9 cellular contexts compared by ENCODE assay signal in genomic region chr12:122063691-122064033, GRCh38. TPM values are rescaled to one million over a fixed set of nuclear protein-coding genes. Genes with fewer than 3 reads are reported as not detected.
A peak's percentile ranks its signal among the peaks of the same experiment; 100 is the strongest.
DNase-seq lines count a peak whose midpoint lies in the region; ATAC-seq and TF ChIP-seq lines count a peak whose summit lies in the region.
"Had no signal": no experiment of that assay in that cellular context is flagged by ENCODE, and none has a peak within 500 bp of the region (broad histone marks: within the 10 kb centered on the region; RNA-seq: fewer than 3 reads in every experiment).

No MANE protein-coding gene starts in this region.

- no peak overlapping the region for H3K4me3 ChIP-seq in SK-N-MC
- H3K4me3 ChIP-seq in gastroesophageal sphincter, result peak overlapping the region in 1 of 2 donors; percentile 3
- peak overlapping the region in 3 of 4 donors; percentile 30 to 43 (median 31) for H3K4me3 ChIP-seq in sigmoid colon

- H3K27ac Mint-ChIP-seq in activated CD4-positive, alpha-beta T cell treated with anti-CD3 and anti-CD28 coated beads, Interleukin-2, amount 10 ng/mL, durations not matched to agents 7 days and 5 days, result no peak overlapping the region

- DNase-seq in SK-N-MC (ENCODE audit: low read depth, low spot score), result no peak
- DNase-seq in sigmoid colon, result peak; percentile 80
- no peak for DNase-seq in stimulated activated CD8-positive, alpha-beta memory T cell treated with anti-CD3 and anti-CD28 coated beads, Interleukin-4, amount 100 ng/mL, for 48 hours
- no peak for DNase-seq in activated CD4-positive, alpha-beta T cell treated with anti-CD3 and anti-CD28 coated beads, Interleukin-2, amount 10 ng/mL, durations not matched to agents 7 days and 5 days
- DNase-seq in HuH-7.5 (ENCODE audit: low spot score), result no peak

- H3K27me3 ChIP-seq in gastroesophageal sphincter (no peaks in the 10 kb centered on the region), sigmoid colon (no peaks in the 10 kb centered on the region)

- CTCF ChIA-PET in activated CD4-positive, alpha-beta T cell treated with anti-CD3 and anti-CD28 coated beads, Interleukin-2, amount 10 ng/mL, durations not matched to agents 7 days and 5 days (lab: Charles Lee), result interaction anchor here (0.6 to 1.3 kb wide), 2 partner anchors 27 to 59 kb away, joined by 3 read pairs; no protein-coding TSS in a partner anchor

- peaks cover 4% of the 10 kb centered on the region for H3K36me3 Mint-ChIP-seq in activated CD4-positive, alpha-beta T cell treated with anti-CD3 and anti-CD28 coated beads, Interleukin-2, amount 10 ng/mL, durations not matched to agents 7 days and 5 days (ENCODE audit: low read depth)

- no peak for TF ChIP-seq EP300 in gastroesophageal sphincter (IDR thresholded peaks at IDR 0.05)
- no peak for TF ChIP-seq EP300 in sigmoid colon (IDR thresholded peaks at IDR 0.05)

- H3K27me3 Mint-ChIP-seq in activated CD4-positive, alpha-beta T cell treated with anti-CD3 and anti-CD28 coated beads, Interleukin-2, amount 10 ng/mL, durations not matched to agents 7 days and 5 days, result no peaks in the 10 kb centered on the region

- H3K4me3 Mint-ChIP-seq in activated CD4-positive, alpha-beta T cell treated with anti-CD3 and anti-CD28 coated beads, Interleukin-2, amount 10 ng/mL, durations not matched to agents 7 days and 5 days, result no peak overlapping the region

- intact Hi-C loops in sigmoid colon (cut with DNase I), result loop anchor here (2.0 to 10.0 kb wide), 3 partner anchors 15 to 259 kb away; partner anchors contain the start of genes MLXIP and SETD1B

- 43 to 48% methylated on average over 3 to 6 of the region's 6 CpGs for WGBS in gastroesophageal sphincter (ENCODE audit: low coverage in 1 of 2), 2 donors
- WGBS in sigmoid colon, 2 donors, result 69 to 71% methylated on average over 6 of the region's 6 CpGs

- H3K27ac ChIP-seq in SK-N-MC (peak overlapping the region; percentile 75), gastroesophageal sphincter (peak overlapping the region; percentile 74 to 86 (median 84)), sigmoid colon (peak overlapping the region; percentile 78 to 96 (median 93))
- H3K27ac ChIP-seq: HL-60 had no signal

- TF ChIP-seq POLR2A in gastroesophageal sphincter (IDR thresholded peaks at IDR 0.05) (no peak), sigmoid colon (IDR thresholded peaks at IDR 0.05) (no peak)

- ATAC-seq in gastroesophageal sphincter (no peak), HG03521 (IDR thresholded peaks at IDR 0.05; ENCODE audit: unreplicated experiment) (no peak)

- H3K9me3 ChIP-seq in ES-I3 (ENCODE audit: control insufficient read depth, insufficient read depth, low read length) (no peaks in the 10 kb centered on the region), SK-N-MC (ENCODE audit: low read depth, low read length) (no peaks in the 10 kb centered on the region), gastroesophageal sphincter (no peaks in the 10 kb centered on the region), sigmoid colon (no peaks in the 10 kb centered on the region)

- H3K4me1 ChIP-seq in ES-I3 (ENCODE audit: insufficient read depth, low read length), result peaks cover 12% of the 10 kb centered on the region
- H3K4me1 ChIP-seq in gastroesophageal sphincter, result peaks cover 7 to 88% (median 48%) of the 10 kb centered on the region in 3 donors
- peaks cover 0 to 99% (median 94%) of the 10 kb centered on the region in 4 donors for H3K4me1 ChIP-seq in sigmoid colon

- peaks cover 31% of the 10 kb centered on the region for H3K4me1 Mint-ChIP-seq in activated CD4-positive, alpha-beta T cell treated with anti-CD3 and anti-CD28 coated beads, Interleukin-2, amount 10 ng/mL, durations not matched to agents 7 days and 5 days

- no peak for TF ChIP-seq CTCF in gastroesophageal sphincter (IDR thresholded peaks at IDR 0.05)
- no peak for TF ChIP-seq CTCF in sigmoid colon (IDR thresholded peaks at IDR 0.05)

- peak overlapping the region; percentile 16; the same call in 1 of the 2 replicates for H3K9ac ChIP-seq in ES-I3 (ENCODE audit: low read depth, low read length)
- H3K9ac ChIP-seq in SK-N-MC (ENCODE audit: insufficient read length), result no peak overlapping the region

- no peaks in the 10 kb centered on the region for H3K9me3 Mint-ChIP-seq in activated CD4-positive, alpha-beta T cell treated with anti-CD3 and anti-CD28 coated beads, Interleukin-2, amount 10 ng/mL, durations not matched to agents 7 days and 5 days

- H3K36me3 ChIP-seq in ES-I3 (ENCODE audit: insufficient read depth, low read length), result no peaks in the 10 kb centered on the region; the same call in 1 of the 2 replicates
- H3K36me3 ChIP-seq in SK-N-MC (ENCODE audit: insufficient read depth, low read length), result peaks cover 27% of the 10 kb centered on the region
- peaks cover 0 to 22% of the 10 kb centered on the region in 2 donors for H3K36me3 ChIP-seq in gastroesophageal sphincter
- H3K36me3 ChIP-seq in sigmoid colon, result no peaks in the 10 kb centered on the region

- POLR2A ChIA-PET in activated CD4-positive, alpha-beta T cell treated with anti-CD3 and anti-CD28 coated beads, Interleukin-2, amount 10 ng/mL, durations not matched to agents 7 days and 5 days (lab: Charles Lee), result no interaction called here

RNA-seq across cellular contexts. Expression of gene MLXIP, which starts 14.9 kb away (rescaled TPM):
- total RNA-seq in gastroesophageal sphincter, result 10 to 100 TPM; 28.8 to 87.4 (median 54.9) TPM
- 10 to 100 TPM; 32.9 to 87.5 (median 57.3) TPM for total RNA-seq in sigmoid colon
- 100 to 1,000 TPM in 1 of 3 donors, 10 to 100 TPM in 2; 15.6 to 141 (median 35.4) TPM for polyA plus RNA-seq in sigmoid colon
- 10 to 100 TPM; 45.7 to 46.8 TPM for total RNA-seq in activated CD4-positive, alpha-beta T cell treated with anti-CD3 and anti-CD28 coated beads, Interleukin-2, amount 10 ng/mL, durations not matched to agents 7 days and 5 days

RNA-seq across cellular contexts. Expression of gene BCL7A, which starts 42.0 kb away (rescaled TPM):
- total RNA-seq in gastroesophageal sphincter (1 to 10 TPM; 4.7 to 8.5 (median 5.6) TPM), sigmoid colon (1 to 10 TPM; 6.2 to 6.9 (median 6.5) TPM)
- polyA plus RNA-seq in sigmoid colon, result 1 to 10 TPM; 1.2 to 7.4 (median 3.5) TPM
- 1 to 10 TPM; 8.5 to 8.7 TPM for total RNA-seq in activated CD4-positive, alpha-beta T cell treated with anti-CD3 and anti-CD28 coated beads, Interleukin-2, amount 10 ng/mL, durations not matched to agents 7 days and 5 days
